ENCODE assay signal across 9 cellular contexts in genomic region chr2:176189666-176190641, GRCh38. TPM values are rescaled to one million over a fixed set of nuclear protein-coding genes. Genes with fewer than 3 reads are reported as not detected.
A peak's percentile ranks its signal among the peaks of the same experiment; 100 is the strongest.
DNase-seq lines count a peak whose midpoint lies in the region; ATAC-seq and TF ChIP-seq lines count a peak whose summit lies in the region.
"Had no signal": no experiment of that assay in that cellular context is flagged by ENCODE, and none has a peak within 500 bp of the region (broad histone marks: within the 10 kb centered on the region; RNA-seq: fewer than 3 reads in every experiment).

No MANE protein-coding gene starts in this region.

- H3K4me1 ChIP-seq in ascending aorta (peaks cover 3 to 12% of the 10 kb centered on the region in 2 donors), lower lobe of right lung (peaks cover 27% of the 10 kb centered on the region), suprapubic skin (peaks cover 24% of the 10 kb centered on the region), SJCRH30 (no peaks in the 10 kb centered on the region)

- peak overlapping the region; percentile 40 for H3K4me3 Mint-ChIP-seq in activated CD4-positive, alpha-beta T cell treated with anti-CD3 and anti-CD28 coated beads, Interleukin-2, amount 10 ng/mL, durations not matched to agents 7 days and 5 days

- POLR2A ChIA-PET in activated CD4-positive, alpha-beta T cell treated with anti-CD3 and anti-CD28 coated beads, Interleukin-2, amount 10 ng/mL, durations not matched to agents 7 days and 5 days (lab: Charles Lee): no interaction called here

- DNase-seq in activated CD4-positive, alpha-beta T cell treated with anti-CD3 and anti-CD28 coated beads, Interleukin-2, amount 10 ng/mL, durations not matched to agents 7 days and 5 days: no peak
- DNase-seq in activated CD4-positive, alpha-beta T cell treated with anti-CD3 and anti-CD28 coated beads, Interleukin-2, amount 50 U/mL, for 48 hours: no peak
- DNase-seq in ascending aorta (ENCODE audit: low spot score in 2 of 2): no peak
- DNase-seq in lower lobe of right lung: no peak
- DNase-seq in suprapubic skin (ENCODE audit: low spot score in 2 of 2): no peak
- DNase-seq in stimulated activated CD4-positive, alpha-beta T cell treated with anti-CD3 and anti-CD28 coated beads, Interleukin-4, amount 100 ng/mL, for 24 hours: no peak
- no peak for DNase-seq in SJCRH30
- DNase-seq: NCI-H1048 had no signal

- intact Hi-C loops in ascending aorta (cut with DNase I): loop anchor here (5.0 kb wide), 1 partner anchor 48 kb away; no protein-coding TSS in a partner anchor
- intact Hi-C loops in lower lobe of right lung (cut with DNase I): no loop called here

- peaks cover 80% of the 10 kb centered on the region for H3K27me3 Mint-ChIP-seq in activated CD4-positive, alpha-beta T cell treated with anti-CD3 and anti-CD28 coated beads, Interleukin-2, amount 10 ng/mL, durations not matched to agents 7 days and 5 days

- peaks cover 17% of the 10 kb centered on the region for H3K4me1 Mint-ChIP-seq in activated CD4-positive, alpha-beta T cell treated with anti-CD3 and anti-CD28 coated beads, Interleukin-2, amount 10 ng/mL, durations not matched to agents 7 days and 5 days

- TF ChIP-seq CTCF in ascending aorta (IDR thresholded peaks at IDR 0.05) (no peak), lower lobe of right lung (IDR thresholded peaks at IDR 0.05) (no peak), suprapubic skin (IDR thresholded peaks at IDR 0.05) (no peak)

- H3K9me3 ChIP-seq in ascending aorta: no peaks in the 10 kb centered on the region
- no peaks in the 10 kb centered on the region for H3K9me3 ChIP-seq in lower lobe of right lung
- H3K9me3 ChIP-seq in suprapubic skin: no peaks in the 10 kb centered on the region
- no peaks in the 10 kb centered on the region for H3K9me3 ChIP-seq in SJCRH30 (replicated peaks)

- H3K27ac ChIP-seq in ascending aorta: no peak overlapping the region
- H3K27ac ChIP-seq in lower lobe of right lung: peak overlapping the region; percentile 75
- no peak overlapping the region for H3K27ac ChIP-seq in suprapubic skin
- H3K27ac ChIP-seq in SJCRH30: no peak overlapping the region

- WGBS in suprapubic skin: 40% methylated on average over 20 of the region's 29 CpGs

- H3K36me3 ChIP-seq in ascending aorta (no peaks in the 10 kb centered on the region), lower lobe of right lung (no peaks in the 10 kb centered on the region), suprapubic skin (no peaks in the 10 kb centered on the region), SJCRH30 (no peaks in the 10 kb centered on the region)

- peak overlapping the region; percentile 79 for H3K4me3 ChIP-seq in ascending aorta
- peak overlapping the region; percentile 63 for H3K4me3 ChIP-seq in lower lobe of right lung
- peak overlapping the region; percentile 62 for H3K4me3 ChIP-seq in suprapubic skin
- H3K4me3 ChIP-seq in SJCRH30: no peak overlapping the region

- ATAC-seq in lower lobe of right lung (no peak), HG03342 (IDR thresholded peaks at IDR 0.05; ENCODE audit: unreplicated experiment) (no peak)

- CTCF ChIA-PET in activated CD4-positive, alpha-beta T cell treated with anti-CD3 and anti-CD28 coated beads, Interleukin-2, amount 10 ng/mL, durations not matched to agents 7 days and 5 days (lab: Charles Lee): interaction anchor here (0.8 kb wide), 1 partner anchor 59 kb away, joined by 3 read pairs; no protein-coding TSS in a partner anchor

- TF ChIP-seq POLR2A in suprapubic skin (IDR thresholded peaks at IDR 0.05): no peak

- peaks cover 6% of the 10 kb centered on the region for H3K27me3 ChIP-seq in ascending aorta
- peaks cover 81% of the 10 kb centered on the region for H3K27me3 ChIP-seq in lower lobe of right lung (ENCODE audit: low read depth)
- H3K27me3 ChIP-seq in suprapubic skin: peaks cover 84% of the 10 kb centered on the region
- H3K27me3 ChIP-seq in SJCRH30: no peaks in the 10 kb centered on the region

- no peaks in the 10 kb centered on the region for H3K9me3 Mint-ChIP-seq in activated CD4-positive, alpha-beta T cell treated with anti-CD3 and anti-CD28 coated beads, Interleukin-2, amount 10 ng/mL, durations not matched to agents 7 days and 5 days

- H3K27ac Mint-ChIP-seq in activated CD4-positive, alpha-beta T cell treated with anti-CD3 and anti-CD28 coated beads, Interleukin-2, amount 10 ng/mL, durations not matched to agents 7 days and 5 days: no peak overlapping the region

- H3K36me3 Mint-ChIP-seq in activated CD4-positive, alpha-beta T cell treated with anti-CD3 and anti-CD28 coated beads, Interleukin-2, amount 10 ng/mL, durations not matched to agents 7 days and 5 days (ENCODE audit: low read depth): peaks cover 4% of the 10 kb centered on the region

- no peak for TF ChIP-seq EP300 in suprapubic skin (IDR thresholded peaks at IDR 0.05)

RNA-seq across cellular contexts. Expression of gene HOXD1, which starts 1.5 kb away (rescaled TPM):
- total RNA-seq in activated CD4-positive, alpha-beta T cell treated with anti-CD3 and anti-CD28 coated beads, Interleukin-2, amount 10 ng/mL, durations not matched to agents 7 days and 5 days: not detected
- 9.8 TPM for total RNA-seq in ascending aorta
- 3.4 TPM for total RNA-seq in lower lobe of right lung
- under 1 TPM in 2 of 4 donors, not detected in 2; 0.85 to 0.89 TPM for total RNA-seq in suprapubic skin
- 0.06 TPM in 1 of 2 replicates, not detected in the other for total RNA-seq in SJCRH30 (2014; rRNA removed; shearing (Covaris generic))

RNA-seq across cellular contexts. Expression of gene HOXD3, which starts 32.8 kb away (rescaled TPM):
- total RNA-seq in activated CD4-positive, alpha-beta T cell treated with anti-CD3 and anti-CD28 coated beads, Interleukin-2, amount 10 ng/mL, durations not matched to agents 7 days and 5 days: not detected
- total RNA-seq in ascending aorta: 8.6 TPM
- total RNA-seq in lower lobe of right lung: 0.47 TPM
- 1 to 10 TPM in 2 of 4 donors, under 1 TPM in 2; 0.49 to 3.5 (median 1.5) TPM for total RNA-seq in suprapubic skin
- total RNA-seq in SJCRH30 (2014; rRNA removed; shearing (Covaris generic)): not detected in 2 replicates

RNA-seq across cellular contexts. Expression of gene HOXD4, which starts 38.6 kb away (rescaled TPM):
- total RNA-seq in activated CD4-positive, alpha-beta T cell treated with anti-CD3 and anti-CD28 coated beads, Interleukin-2, amount 10 ng/mL, durations not matched to agents 7 days and 5 days: not detected
- total RNA-seq in ascending aorta (13.6 TPM), lower lobe of right lung (0.97 TPM), suprapubic skin (1 to 10 TPM in 2 of 4 donors, not detected in 2; 1.9 to 3.1 TPM)
- total RNA-seq in SJCRH30 (2014; rRNA removed; shearing (Covaris generic)): not detected in 2 replicates
